In the genomic region with DNA sequence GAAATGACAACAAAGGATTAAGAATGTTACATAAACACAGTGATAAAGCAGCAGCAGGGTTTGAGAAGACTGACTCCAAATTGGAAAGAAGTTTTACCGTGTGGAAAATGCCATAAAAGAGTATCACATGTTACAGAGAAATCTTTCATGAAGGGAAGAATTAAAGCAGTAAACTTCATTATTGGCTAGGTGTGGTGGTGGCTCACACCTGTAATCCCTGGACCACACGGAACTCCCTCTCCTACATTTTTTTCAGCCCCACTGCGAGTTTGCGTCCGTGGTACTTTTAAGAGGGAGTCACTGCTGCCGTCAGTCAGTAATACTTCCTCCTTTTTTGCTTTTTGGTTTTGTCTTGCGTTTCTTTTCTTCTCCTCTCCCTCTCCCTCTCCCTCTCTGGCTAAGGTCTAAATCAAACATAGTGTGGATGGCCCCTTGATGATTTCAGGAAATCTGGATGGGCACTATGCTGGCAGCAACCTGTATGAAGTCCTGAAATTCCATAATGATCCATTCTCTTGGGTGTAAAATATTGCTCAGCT, we compare ENCODE assay signal across 20 cellular contexts.
DNase-seq lines count a peak whose midpoint lies in the region; ATAC-seq, FAIRE-seq and TF ChIP-seq lines count a peak whose summit lies in the region.
"Had no signal": no experiment of that assay in that cellular context is flagged by ENCODE, and none has a peak within 500 bp of the region (broad histone marks: within the 10 kb centered on the region; RNA-seq: fewer than 3 reads in every experiment).

No MANE protein-coding gene starts in this region.

- ATAC-seq in heart right ventricle (no peak), HG03378 (IDR thresholded peaks at IDR 0.05; ENCODE audit: unreplicated experiment) (no peak)
- ATAC-seq: foreskin keratinocyte, Right ventricle myocardium inferior, T-cell, upper lobe of right lung had no signal

- peaks cover 0 to 17% (median 10%) of the 10 kb centered on the region in 9 donors for H3K4me1 ChIP-seq in heart right ventricle

- no peak overlapping the region for H3K4me3 ChIP-seq in heart right ventricle
- H3K4me3 ChIP-seq: breast epithelium, upper lobe of right lung had no signal

- no peak for TF ChIP-seq POLR2A in GM12891 (IDR thresholded peaks at IDR 0.05; ENCODE audit: low read depth, low read length)

- H3K27ac ChIP-seq in heart right ventricle: no peak overlapping the region
- H3K27ac ChIP-seq: breast epithelium, foreskin keratinocyte, upper lobe of right lung, WERI-Rb-1 had no signal

- no peak for DNase-seq in GM12891 (ENCODE audit: insufficient read length, low spot score)
- DNase-seq in H4 (ENCODE audit: low spot score): peak; percentile 44
- DNase-seq in heart right ventricle: no peak
- DNase-seq in occipital lobe (lab: John Stamatoyannopoulos, UW): no peak
- DNase-seq: activated CD4-positive, alpha-beta T cell treated with anti-CD3 and anti-CD28 coated beads, Interleukin-2, amount 50 U/mL, for 4 hours; activated effector memory CD4-positive, alpha-beta T cell treated with Interleukin-2 at 50 U/mL for 16 hours; BE2C; foreskin keratinocyte; hypothalamus; NCI-H187; NCI-H510A treated with DMSO at 0.1 percent for 48 hours; retina; T-cell; upper lobe of right lung; WERI-Rb-1 had no signal

- no peak for TF ChIP-seq CTCF in heart right ventricle (IDR thresholded peaks at IDR 0.05)

- intact Hi-C loops in heart right ventricle (cut with DNase I): no loop called here

- 87 to 95% methylated on average over 7 of the region's 7 CpGs for WGBS in heart right ventricle, 2 donors

- no peaks in the 10 kb centered on the region for H3K27me3 ChIP-seq in heart right ventricle
- H3K27me3 ChIP-seq: breast epithelium, foreskin keratinocyte, upper lobe of right lung had no signal

- peaks cover 0 to 13% (median 0%) of the 10 kb centered on the region in 11 donors for H3K9me3 ChIP-seq in heart right ventricle
- H3K9me3 ChIP-seq: BE2C, upper lobe of right lung had no signal

- FAIRE-seq in GM12891 (lab: Jason Lieb, UNC) (peak; percentile 100), TTC549 (lab: Jason Lieb, UNC) (peak; percentile 100), islet of Langerhans (lab: Jason Lieb, UNC) (peak; percentile 100)

- peaks cover 0 to 24% (median 0%) of the 10 kb centered on the region in 9 donors for H3K36me3 ChIP-seq in heart right ventricle
- H3K36me3 ChIP-seq: breast epithelium, upper lobe of right lung, WERI-Rb-1 had no signal

TF ChIP-seq in GM12891, 5 proteins besides CTCF, POLR2A, EP300 and RAD21:
- TF ChIP-seq POLR2AphosphoS5 (IDR thresholded peaks at IDR 0.05; ENCODE audit: low read depth, low read length): no peak
- TF ChIP-seq PAX5 (IDR thresholded peaks at IDR 0.05; ENCODE audit: insufficient read depth, low read length, severe bottlenecking): no peak
- no peak for TF ChIP-seq TAF1 (IDR thresholded peaks at IDR 0.05; ENCODE audit: low read depth, low read length)
- no peak for TF ChIP-seq POU2F2 (IDR thresholded peaks at IDR 0.05; ENCODE audit: low read depth, low read length)
- no peak for TF ChIP-seq SPI1 (IDR thresholded peaks at IDR 0.05; ENCODE audit: low read depth, low read length)
